Comparison of ENCODE assay signal across 12 cellular contexts in genomic region chr1:91751281-91751680, GRCh38.
A peak's percentile ranks its signal among the peaks of the same experiment; 100 is the strongest.
DNase-seq lines count a peak whose midpoint lies in the region; ATAC-seq and TF ChIP-seq lines count a peak whose summit lies in the region.
"Had no signal": no experiment of that assay in that cellular context is flagged by ENCODE, and none has a peak within 500 bp of the region (broad histone marks: within the 10 kb centered on the region; RNA-seq: fewer than 3 reads in every experiment).

No MANE protein-coding gene starts in this region.

- peaks cover 21% of the 10 kb centered on the region for H3K36me3 Mint-ChIP-seq in T-helper 2 cell treated with Interferon-gamma antibody and Interleukin-4, amounts not matched to agents 5 μg/mL and 100 μg/mL, for 36 hours (ENCODE audit: low read depth)

- intact Hi-C loops in right cardiac atrium (cut with DNase I), result no loop called here

- no peaks in the 10 kb centered on the region for H3K27me3 ChIP-seq in right cardiac atrium (ENCODE audit: control insufficient read depth, insufficient read depth)

- H3K27ac Mint-ChIP-seq in T-helper 2 cell treated with Interferon-gamma antibody and Interleukin-4, amounts not matched to agents 5 μg/mL and 100 μg/mL, for 36 hours, result no peak overlapping the region
- H3K27ac Mint-ChIP-seq: activated CD4-positive, alpha-beta memory T cell treated with anti-CD3 and anti-CD28 coated beads for 36 hours; CD8-positive, alpha-beta T cell had no signal

- H3K27me3 Mint-ChIP-seq in T-helper 2 cell treated with Interferon-gamma antibody and Interleukin-4, amounts not matched to agents 5 μg/mL and 100 μg/mL, for 36 hours (ENCODE audit: low read depth), result no peaks in the 10 kb centered on the region
- H3K27me3 Mint-ChIP-seq: activated CD4-positive, alpha-beta memory T cell treated with anti-CD3 and anti-CD28 coated beads for 36 hours had no signal

- H3K4me1 Mint-ChIP-seq in T-helper 2 cell treated with Interferon-gamma antibody and Interleukin-4, amounts not matched to agents 5 μg/mL and 100 μg/mL, for 36 hours (ENCODE audit: low read depth), result peaks cover 50% of the 10 kb centered on the region

- peaks cover 19% of the 10 kb centered on the region for H3K9me3 Mint-ChIP-seq in T-helper 2 cell treated with Interferon-gamma antibody and Interleukin-4, amounts not matched to agents 5 μg/mL and 100 μg/mL, for 36 hours

- no peaks in the 10 kb centered on the region for H3K9me3 ChIP-seq in right cardiac atrium (ENCODE audit: control insufficient read depth, low read length)

- DNase-seq in GM03348 (ENCODE audit: low spot score) (peak; percentile 67), cardiac fibroblast (ENCODE audit: low read depth in 2 of 2) (peak; percentile 53 to 90), right cardiac atrium (peak in 2 of 3 donors; percentile 60 to 76), skeletal muscle cell (ENCODE audit: low read depth) (peak; percentile 51), NK-92 (lab: John Stamatoyannopoulos, UW; ENCODE audit: unreplicated experiment) (no peak), NCI-H146 (lab: John Stamatoyannopoulos, UW) (no peak), erythroblast (lab: John Stamatoyannopoulos, UW) (no peak)
- DNase-seq in T-helper 2 cell treated with Interferon-gamma antibody and Interleukin-4, amounts not matched to agents 5 μg/mL and 100 μg/mL, for 36 hours (ENCODE audit: low spot score), result no peak
- DNase-seq: activated CD4-positive, alpha-beta memory T cell treated with anti-CD3 and anti-CD28 coated beads for 36 hours; CD8-positive, alpha-beta T cell; NCI-H2081 treated with DMSO at 0.1 percent for 48 hours; small intestine had no signal

- no peak overlapping the region for H3K4me3 ChIP-seq in cardiac fibroblast (replicated peaks in 1 of 2; ENCODE audit: low read depth in 2 of 2, low read length in 2 of 2)
- no peak overlapping the region for H3K4me3 ChIP-seq in right cardiac atrium (ENCODE audit: low read length)
- no peak overlapping the region for H3K4me3 ChIP-seq in skeletal muscle cell (ENCODE audit: low read depth, low read length)

- TF ChIP-seq CTCF in cardiac fibroblast (IDR thresholded peaks at IDR 0.05; ENCODE audit: low read depth, low read length), result no peak

- WGBS in right cardiac atrium, result 13% methylated on average over 3 of the region's 3 CpGs

- H3K4me3 Mint-ChIP-seq in T-helper 2 cell treated with Interferon-gamma antibody and Interleukin-4, amounts not matched to agents 5 μg/mL and 100 μg/mL, for 36 hours, result no peak overlapping the region
- H3K4me3 Mint-ChIP-seq: activated CD4-positive, alpha-beta memory T cell treated with anti-CD3 and anti-CD28 coated beads for 36 hours; CD8-positive, alpha-beta T cell had no signal

- H3K4me1 ChIP-seq in right cardiac atrium (ENCODE audit: control insufficient read depth, insufficient read depth, low read length), result peaks cover 11% of the 10 kb centered on the region

- no peak for TF ChIP-seq POLR2A in erythroblast (IDR thresholded peaks at IDR 0.05; ENCODE audit: low read length)

- peak overlapping the region; percentile 4 for H3K27ac ChIP-seq in right cardiac atrium (ENCODE audit: low read length)

- ATAC-seq in right cardiac atrium, result peak; percentile 89 to 92
- ATAC-seq: CD8-positive, alpha-beta T cell had no signal

Comparison
In these comparisons a context has a peak if more than half of its experiments do, and no peak if none do; other contexts are left out.
1. DNase-seq: peak in GM03348 (single experiment), cardiac fibroblast (2 of 2), right cardiac atrium (2 of 3) and skeletal muscle cell (single experiment); none in NK-92 (single experiment), NCI-H146 (single experiment), T-helper 2 cell treated with Interferon-gamma antibody and Interleukin-4, amounts not matched to agents 5 μg/mL and 100 μg/mL, for 36 hours (single experiment) and erythroblast (0 of 2).